Comparison of ENCODE assay signal across 1 cellular context in genomic region chr3:14178247-14179113, GRCh38.
TF ChIP-seq lines count a peak whose summit lies in the region.

LSM3 (plus strand) TSS chr3:14178817; CDS start chr3:14178861, 44 bp downstream.
XPC (minus strand) TSS chr3:14178601; CDS start chr3:14178568, 33 bp downstream.

TF ChIP-seq in HEK293, 187 proteins besides CTCF, POLR2A, EP300 and RAD21 (continued from another document):
- TF ChIP-seq, protein P1, sequence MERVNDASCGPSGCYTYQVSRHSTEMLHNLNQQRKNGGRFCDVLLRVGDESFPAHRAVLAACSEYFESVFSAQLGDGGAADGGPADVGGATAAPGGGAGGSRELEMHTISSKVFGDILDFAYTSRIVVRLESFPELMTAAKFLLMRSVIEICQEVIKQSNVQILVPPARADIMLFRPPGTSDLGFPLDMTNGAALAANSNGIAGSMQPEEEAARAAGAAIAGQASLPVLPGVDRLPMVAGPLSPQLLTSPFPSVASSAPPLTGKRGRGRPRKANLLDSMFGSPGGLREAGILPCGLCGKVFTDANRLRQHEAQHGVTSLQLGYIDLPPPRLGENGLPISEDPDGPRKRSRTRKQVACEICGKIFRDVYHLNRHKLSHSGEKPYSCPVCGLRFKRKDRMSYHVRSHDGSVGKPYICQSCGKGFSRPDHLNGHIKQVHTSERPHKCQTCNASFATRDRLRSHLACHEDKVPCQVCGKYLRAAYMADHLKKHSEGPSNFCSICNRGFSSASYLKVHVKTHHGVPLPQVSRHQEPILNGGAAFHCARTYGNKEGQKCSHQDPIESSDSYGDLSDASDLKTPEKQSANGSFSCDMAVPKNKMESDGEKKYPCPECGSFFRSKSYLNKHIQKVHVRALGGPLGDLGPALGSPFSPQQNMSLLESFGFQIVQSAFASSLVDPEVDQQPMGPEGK (tag by site-specific recombination; IDR thresholded peaks at IDR 0.05): peak; percentile 71
- TF ChIP-seq ZNF777 (tag by site-specific recombination; IDR thresholded peaks at IDR 0.05; ENCODE audit: borderline replicate concordance): peak; percentile 17; the same call in 1 of the 2 replicates
- TF ChIP-seq ZNF350 (tag by site-specific recombination; IDR thresholded peaks at IDR 0.05): no peak
